Comparison of ENCODE assay signal across 1 cellular context in the genomic region with DNA sequence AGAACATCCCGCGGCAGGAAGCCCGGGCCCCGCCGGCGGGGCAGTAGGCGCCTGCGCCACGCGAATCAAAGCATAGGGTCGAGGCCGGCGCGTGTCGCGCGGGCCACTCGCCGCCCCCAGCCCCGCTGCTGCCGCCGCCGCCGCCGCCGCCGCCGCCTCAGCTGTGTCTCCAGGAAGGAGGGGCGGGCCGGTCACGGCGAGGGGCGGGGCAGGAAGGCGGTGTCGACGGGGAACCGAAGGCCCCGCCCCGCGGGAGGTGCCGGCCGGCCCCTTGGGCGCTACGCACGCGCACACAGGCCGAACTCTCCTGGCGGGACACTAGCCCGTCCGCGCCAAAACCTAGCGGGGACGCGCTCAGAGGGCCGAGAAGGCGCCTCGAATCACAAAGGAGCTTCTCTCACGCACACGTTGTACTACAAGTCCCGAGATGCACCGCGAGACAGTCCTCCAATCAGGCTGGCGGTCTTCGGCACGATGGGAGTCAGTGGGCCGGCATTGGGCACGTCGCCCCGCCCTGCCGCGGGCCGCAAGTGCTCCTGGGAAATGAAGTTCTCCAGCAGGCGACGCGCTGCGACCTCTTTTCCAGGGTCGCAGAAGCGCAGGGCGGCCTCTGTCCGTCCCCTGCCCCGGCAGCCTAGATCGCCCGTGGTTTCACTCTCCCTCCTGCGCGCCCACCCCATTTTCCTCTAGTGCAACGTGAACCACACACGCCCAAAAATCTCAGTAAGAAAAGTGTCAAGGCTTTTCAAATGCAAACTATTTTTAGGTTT.
TF ChIP-seq lines count a peak whose summit lies in the region.

A gene (minus strand): TSS at position 171 of the 770 bp plus-strand sequence. CDS start 164 bp downstream, at position 7.

TF ChIP-seq in HEK293, 187 proteins besides CTCF, POLR2A, EP300 and RAD21 (continued from another document and continues in another):
- TF ChIP-seq ZNF433 (tag by site-specific recombination; IDR thresholded peaks at IDR 0.05; ENCODE audit: low read depth) = no peak
- no peak for TF ChIP-seq ZNF350 (tag by site-specific recombination; IDR thresholded peaks at IDR 0.05)
- TF ChIP-seq ZNF132 (tag by site-specific recombination; IDR thresholded peaks at IDR 0.05; ENCODE audit: borderline replicate concordance) = no peak
- TF ChIP-seq SP3 (tag by site-specific recombination; IDR thresholded peaks at IDR 0.05) = peak; percentile 99
- TF ChIP-seq ZNF23 (tag by site-specific recombination; IDR thresholded peaks at IDR 0.05; ENCODE audit: borderline replicate concordance) = no peak
- TF ChIP-seq, protein P1, sequence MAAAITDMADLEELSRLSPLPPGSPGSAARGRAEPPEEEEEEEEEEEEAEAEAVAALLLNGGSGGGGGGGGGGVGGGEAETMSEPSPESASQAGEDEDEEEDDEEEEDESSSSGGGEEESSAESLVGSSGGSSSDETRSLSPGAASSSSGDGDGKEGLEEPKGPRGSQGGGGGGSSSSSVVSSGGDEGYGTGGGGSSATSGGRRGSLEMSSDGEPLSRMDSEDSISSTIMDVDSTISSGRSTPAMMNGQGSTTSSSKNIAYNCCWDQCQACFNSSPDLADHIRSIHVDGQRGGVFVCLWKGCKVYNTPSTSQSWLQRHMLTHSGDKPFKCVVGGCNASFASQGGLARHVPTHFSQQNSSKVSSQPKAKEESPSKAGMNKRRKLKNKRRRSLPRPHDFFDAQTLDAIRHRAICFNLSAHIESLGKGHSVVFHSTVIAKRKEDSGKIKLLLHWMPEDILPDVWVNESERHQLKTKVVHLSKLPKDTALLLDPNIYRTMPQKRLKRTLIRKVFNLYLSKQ (tag by site-specific recombination; IDR thresholded peaks at IDR 0.05; ENCODE audit: borderline replicate concordance) = no peak
- TF ChIP-seq ZNF571 (tag by site-specific recombination; IDR thresholded peaks at IDR 0.05) = no peak
- TF ChIP-seq ZNF175 (tag by site-specific recombination; IDR thresholded peaks at IDR 0.05) = no peak
- TF ChIP-seq, protein P2, sequence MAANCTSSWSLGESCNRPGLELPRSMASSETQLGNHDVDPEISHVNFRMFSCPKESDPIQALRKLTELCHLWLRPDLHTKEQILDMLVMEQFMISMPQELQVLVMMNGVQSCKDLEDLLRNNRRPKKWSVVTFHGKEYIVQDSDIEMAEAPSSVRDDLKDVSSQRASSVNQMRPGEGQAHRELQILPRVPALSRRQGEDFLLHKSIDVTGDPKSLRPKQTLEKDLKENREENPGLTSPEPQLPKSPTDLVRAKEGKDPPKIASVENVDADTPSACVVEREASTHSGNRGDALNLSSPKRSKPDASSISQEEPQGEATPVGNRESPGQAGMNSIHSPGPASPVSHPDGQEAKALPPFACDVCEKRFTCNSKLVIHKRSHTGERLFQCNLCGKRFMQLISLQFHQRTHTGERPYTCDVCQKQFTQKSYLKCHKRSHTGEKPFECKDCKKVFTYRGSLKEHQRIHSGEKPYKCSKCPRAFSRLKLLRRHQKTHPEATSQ (tag by site-specific recombination; IDR thresholded peaks at IDR 0.05) = no peak
- TF ChIP-seq, protein P3, sequence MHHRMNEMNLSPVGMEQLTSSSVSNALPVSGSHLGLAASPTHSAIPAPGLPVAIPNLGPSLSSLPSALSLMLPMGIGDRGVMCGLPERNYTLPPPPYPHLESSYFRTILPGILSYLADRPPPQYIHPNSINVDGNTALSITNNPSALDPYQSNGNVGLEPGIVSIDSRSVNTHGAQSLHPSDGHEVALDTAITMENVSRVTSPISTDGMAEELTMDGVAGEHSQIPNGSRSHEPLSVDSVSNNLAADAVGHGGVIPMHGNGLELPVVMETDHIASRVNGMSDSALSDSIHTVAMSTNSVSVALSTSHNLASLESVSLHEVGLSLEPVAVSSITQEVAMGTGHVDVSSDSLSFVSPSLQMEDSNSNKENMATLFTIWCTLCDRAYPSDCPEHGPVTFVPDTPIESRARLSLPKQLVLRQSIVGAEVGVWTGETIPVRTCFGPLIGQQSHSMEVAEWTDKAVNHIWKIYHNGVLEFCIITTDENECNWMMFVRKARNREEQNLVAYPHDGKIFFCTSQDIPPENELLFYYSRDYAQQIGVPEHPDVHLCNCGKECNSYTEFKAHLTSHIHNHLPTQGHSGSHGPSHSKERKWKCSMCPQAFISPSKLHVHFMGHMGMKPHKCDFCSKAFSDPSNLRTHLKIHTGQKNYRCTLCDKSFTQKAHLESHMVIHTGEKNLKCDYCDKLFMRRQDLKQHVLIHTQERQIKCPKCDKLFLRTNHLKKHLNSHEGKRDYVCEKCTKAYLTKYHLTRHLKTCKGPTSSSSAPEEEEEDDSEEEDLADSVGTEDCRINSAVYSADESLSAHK (tag by site-specific recombination; IDR thresholded peaks at IDR 0.05) = no peak
- no peak for TF ChIP-seq ZNF341 (tag by site-specific recombination; IDR thresholded peaks at IDR 0.05; ENCODE audit: low read depth)
- TF ChIP-seq WT1 (tag by site-specific recombination; IDR thresholded peaks at IDR 0.05) = 0 out of 2 replicates have a peak, but pooled peaks have one; percentile 17
- TF ChIP-seq, protein P4, sequence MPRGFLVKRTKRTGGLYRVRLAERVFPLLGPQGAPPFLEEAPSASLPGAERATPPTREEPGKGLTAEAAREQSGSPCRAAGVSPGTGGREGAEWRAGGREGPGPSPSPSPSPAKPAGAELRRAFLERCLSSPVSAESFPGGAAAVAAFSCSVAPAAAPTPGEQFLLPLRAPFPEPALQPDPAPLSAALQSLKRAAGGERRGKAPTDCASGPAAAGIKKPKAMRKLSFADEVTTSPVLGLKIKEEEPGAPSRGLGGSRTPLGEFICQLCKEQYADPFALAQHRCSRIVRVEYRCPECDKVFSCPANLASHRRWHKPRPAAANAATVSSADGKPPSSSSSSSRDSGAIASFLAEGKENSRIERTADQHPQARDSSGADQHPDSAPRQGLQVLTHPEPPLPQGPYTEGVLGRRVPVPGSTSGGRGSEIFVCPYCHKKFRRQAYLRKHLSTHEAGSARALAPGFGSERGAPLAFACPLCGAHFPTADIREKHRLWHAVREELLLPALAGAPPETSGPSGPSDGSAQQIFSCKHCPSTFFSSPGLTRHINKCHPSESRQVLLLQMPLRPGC (tag by site-specific recombination; IDR thresholded peaks at IDR 0.05) = no peak
- TF ChIP-seq EGR2 (tag by site-specific recombination; IDR thresholded peaks at IDR 0.05; ENCODE audit: low read depth) = no peak
- no peak for TF ChIP-seq ZNF248 (tag by site-specific recombination; IDR thresholded peaks at IDR 0.05)
- no peak for TF ChIP-seq BCL11B (tag by site-specific recombination; IDR thresholded peaks at IDR 0.05; ENCODE audit: low read depth)
- no peak for TF ChIP-seq KLF7 (tag by site-specific recombination; IDR thresholded peaks at IDR 0.05; ENCODE audit: borderline replicate concordance)
- no peak for TF ChIP-seq ZNF48 (tag by site-specific recombination; IDR thresholded peaks at IDR 0.05)
- TF ChIP-seq, protein P5, sequence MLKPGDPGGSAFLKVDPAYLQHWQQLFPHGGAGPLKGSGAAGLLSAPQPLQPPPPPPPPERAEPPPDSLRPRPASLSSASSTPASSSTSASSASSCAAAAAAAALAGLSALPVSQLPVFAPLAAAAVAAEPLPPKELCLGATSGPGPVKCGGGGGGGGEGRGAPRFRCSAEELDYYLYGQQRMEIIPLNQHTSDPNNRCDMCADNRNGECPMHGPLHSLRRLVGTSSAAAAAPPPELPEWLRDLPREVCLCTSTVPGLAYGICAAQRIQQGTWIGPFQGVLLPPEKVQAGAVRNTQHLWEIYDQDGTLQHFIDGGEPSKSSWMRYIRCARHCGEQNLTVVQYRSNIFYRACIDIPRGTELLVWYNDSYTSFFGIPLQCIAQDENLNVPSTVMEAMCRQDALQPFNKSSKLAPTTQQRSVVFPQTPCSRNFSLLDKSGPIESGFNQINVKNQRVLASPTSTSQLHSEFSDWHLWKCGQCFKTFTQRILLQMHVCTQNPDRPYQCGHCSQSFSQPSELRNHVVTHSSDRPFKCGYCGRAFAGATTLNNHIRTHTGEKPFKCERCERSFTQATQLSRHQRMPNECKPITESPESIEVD (tag by site-specific recombination; IDR thresholded peaks at IDR 0.05) = no peak
- no peak for TF ChIP-seq ZFP3 (tag by site-specific recombination; IDR thresholded peaks at IDR 0.05; ENCODE audit: low read depth)
- no peak for TF ChIP-seq FEZF1 (tag by site-specific recombination; IDR thresholded peaks at IDR 0.05)
- TF ChIP-seq ZNF155 (tag by site-specific recombination; IDR thresholded peaks at IDR 0.05) = no peak
- no peak for TF ChIP-seq ZNF133 (tag by site-specific recombination; IDR thresholded peaks at IDR 0.05)
- no peak for TF ChIP-seq ZNF747 (tag by site-specific recombination; IDR thresholded peaks at IDR 0.05)
- no peak for TF ChIP-seq ZBTB20 (tag by site-specific recombination; IDR thresholded peaks at IDR 0.05)
- TF ChIP-seq ZNF324 (tag by site-specific recombination; IDR thresholded peaks at IDR 0.05) = 0 out of 2 replicates have a peak, but pooled peaks have one; percentile 21
- TF ChIP-seq SETDB1 (IDR thresholded peaks at IDR 0.05; ENCODE audit: insufficient read length, low read length) = no peak
- no peak for TF ChIP-seq ZNF548 (tag by site-specific recombination; IDR thresholded peaks at IDR 0.05)
- no peak for TF ChIP-seq ZNF112 (tag by site-specific recombination; IDR thresholded peaks at IDR 0.05)
- TF ChIP-seq SCRT2 (tag by site-specific recombination; IDR thresholded peaks at IDR 0.05) = no peak
- TF ChIP-seq, protein P6, sequence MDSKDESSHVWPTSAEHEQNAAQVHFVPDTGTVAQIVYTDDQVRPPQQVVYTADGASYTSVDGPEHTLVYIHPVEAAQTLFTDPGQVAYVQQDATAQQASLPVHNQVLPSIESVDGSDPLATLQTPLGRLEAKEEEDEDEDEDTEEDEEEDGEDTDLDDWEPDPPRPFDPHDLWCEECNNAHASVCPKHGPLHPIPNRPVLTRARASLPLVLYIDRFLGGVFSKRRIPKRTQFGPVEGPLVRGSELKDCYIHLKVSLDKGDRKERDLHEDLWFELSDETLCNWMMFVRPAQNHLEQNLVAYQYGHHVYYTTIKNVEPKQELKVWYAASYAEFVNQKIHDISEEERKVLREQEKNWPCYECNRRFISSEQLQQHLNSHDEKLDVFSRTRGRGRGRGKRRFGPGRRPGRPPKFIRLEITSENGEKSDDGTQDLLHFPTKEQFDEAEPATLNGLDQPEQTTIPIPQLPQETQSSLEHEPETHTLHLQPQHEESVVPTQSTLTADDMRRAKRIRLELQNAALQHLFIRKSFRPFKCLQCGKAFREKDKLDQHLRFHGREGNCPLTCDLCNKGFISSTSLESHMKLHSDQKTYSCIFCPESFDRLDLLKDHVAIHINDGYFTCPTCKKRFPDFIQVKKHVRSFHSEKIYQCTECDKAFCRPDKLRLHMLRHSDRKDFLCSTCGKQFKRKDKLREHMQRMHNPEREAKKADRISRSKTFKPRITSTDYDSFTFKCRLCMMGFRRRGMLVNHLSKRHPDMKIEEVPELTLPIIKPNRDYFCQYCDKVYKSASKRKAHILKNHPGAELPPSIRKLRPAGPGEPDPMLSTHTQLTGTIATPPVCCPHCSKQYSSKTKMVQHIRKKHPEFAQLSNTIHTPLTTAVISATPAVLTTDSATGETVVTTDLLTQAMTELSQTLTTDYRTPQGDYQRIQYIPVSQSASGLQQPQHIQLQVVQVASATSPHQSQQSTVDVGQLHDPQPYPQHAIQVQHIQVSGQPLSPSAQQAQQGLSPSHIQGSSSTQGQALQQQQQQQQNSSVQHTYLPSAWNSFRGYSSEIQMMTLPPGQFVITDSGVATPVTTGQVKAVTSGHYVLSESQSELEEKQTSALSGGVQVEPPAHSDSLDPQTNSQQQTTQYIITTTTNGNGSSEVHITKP (tag by site-specific recombination; IDR thresholded peaks at IDR 0.05) = 0 out of 2 replicates have a peak, but pooled peaks have one; percentile 15
- no peak for TF ChIP-seq ZNF239 (tag by site-specific recombination; IDR thresholded peaks at IDR 0.05)
- no peak for TF ChIP-seq ZNF660 (tag by site-specific recombination; IDR thresholded peaks at IDR 0.05)
- TF ChIP-seq ZNF830 (tag by site-specific recombination; IDR thresholded peaks at IDR 0.05; ENCODE audit: low read depth) = no peak
- TF ChIP-seq ZNF837 (tag by site-specific recombination; IDR thresholded peaks at IDR 0.05) = no peak
- no peak for TF ChIP-seq ZNF558 (tag by site-specific recombination; IDR thresholded peaks at IDR 0.05)
- TF ChIP-seq ZNF404 (tag by site-specific recombination; IDR thresholded peaks at IDR 0.05) = no peak
- TF ChIP-seq TCF7L2 (IDR thresholded peaks at IDR 0.05; ENCODE audit: borderline replicate concordance, low read depth, low read length) = no peak
- TF ChIP-seq ZNF366 (tag by site-specific recombination; conservative IDR thresholded peaks at IDR 0.05) = no peak
- TF ChIP-seq, protein P7, sequence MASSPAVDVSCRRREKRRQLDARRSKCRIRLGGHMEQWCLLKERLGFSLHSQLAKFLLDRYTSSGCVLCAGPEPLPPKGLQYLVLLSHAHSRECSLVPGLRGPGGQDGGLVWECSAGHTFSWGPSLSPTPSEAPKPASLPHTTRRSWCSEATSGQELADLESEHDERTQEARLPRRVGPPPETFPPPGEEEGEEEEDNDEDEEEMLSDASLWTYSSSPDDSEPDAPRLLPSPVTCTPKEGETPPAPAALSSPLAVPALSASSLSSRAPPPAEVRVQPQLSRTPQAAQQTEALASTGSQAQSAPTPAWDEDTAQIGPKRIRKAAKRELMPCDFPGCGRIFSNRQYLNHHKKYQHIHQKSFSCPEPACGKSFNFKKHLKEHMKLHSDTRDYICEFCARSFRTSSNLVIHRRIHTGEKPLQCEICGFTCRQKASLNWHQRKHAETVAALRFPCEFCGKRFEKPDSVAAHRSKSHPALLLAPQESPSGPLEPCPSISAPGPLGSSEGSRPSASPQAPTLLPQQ (tag by site-specific recombination; IDR thresholded peaks at IDR 0.05) = no peak
- no peak for TF ChIP-seq HOXC10 (CRISPR knock-in tag; IDR thresholded peaks at IDR 0.05)
- peak; percentile 94 for TF ChIP-seq ZBTB17 (tag by site-specific recombination; IDR thresholded peaks at IDR 0.05)
- TF ChIP-seq, protein P8, sequence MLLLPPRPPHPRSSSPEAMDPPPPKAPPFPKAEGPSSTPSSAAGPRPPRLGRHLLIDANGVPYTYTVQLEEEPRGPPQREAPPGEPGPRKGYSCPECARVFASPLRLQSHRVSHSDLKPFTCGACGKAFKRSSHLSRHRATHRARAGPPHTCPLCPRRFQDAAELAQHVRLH (tag by site-specific recombination; IDR thresholded peaks at IDR 0.05) = no peak
- TF ChIP-seq SCRT1 (tag by site-specific recombination; IDR thresholded peaks at IDR 0.05; ENCODE audit: borderline replicate concordance) = no peak
- peak; percentile 53 for TF ChIP-seq GLIS1 (tag by site-specific recombination; IDR thresholded peaks at IDR 0.05)
- TF ChIP-seq ZNF677 (tag by site-specific recombination; IDR thresholded peaks at IDR 0.05) = peak; percentile 44; the same call in 1 of the 2 replicates
- TF ChIP-seq ZNF146 (tag by site-specific recombination; IDR thresholded peaks at IDR 0.05) = no peak
- TF ChIP-seq TRIM28 (IDR thresholded peaks at IDR 0.05; ENCODE audit: borderline replicate concordance, low read length) = no peak
- no peak for TF ChIP-seq ZFP69B (tag by site-specific recombination; IDR thresholded peaks at IDR 0.05)
- no peak for TF ChIP-seq ZNF354C (tag by site-specific recombination; IDR thresholded peaks at IDR 0.05; ENCODE audit: borderline replicate concordance, low read depth)
- TF ChIP-seq ZNF792 (tag by site-specific recombination; IDR thresholded peaks at IDR 0.05) = no peak
